ENCODE assay signal across 8 cellular contexts in genomic region chr15:40693904-40694705, GRCh38. TPM values are rescaled to one million over a fixed set of nuclear protein-coding genes. Genes with fewer than 3 reads are reported as not detected.
DNase-seq lines count a peak whose midpoint lies in the region; ATAC-seq, FAIRE-seq and TF ChIP-seq lines count a peak whose summit lies in the region.

No MANE protein-coding gene starts in this region.

- H3K27ac Mint-ChIP-seq in WTC11 = peak overlapping the region; percentile 100

- H3K4me3 Mint-ChIP-seq in WTC11 = peak overlapping the region; percentile 97

- H3K27ac ChIP-seq in right atrium auricular region = peak overlapping the region; percentile 94 to 100
- H3K27ac ChIP-seq in skin epidermis = peak overlapping the region; percentile 74 to 99 (median 98)

- CTCF ChIA-PET in WTC11 (lab: Charles Lee) = interaction anchor here (0.8 to 2.3 kb wide), 25 partner anchors 12 to 247 kb away, joined by 3 to 14 read pairs (median 4); partner anchors contain the start of genes GCHFR, RHOV, RPUSD2 and VPS18

- peaks cover 0 to 20% of the 10 kb centered on the region in 2 donors for H3K4me1 ChIP-seq in right atrium auricular region

- POLR2A ChIA-PET in WTC11 (lab: Charles Lee) = interaction anchor here (0.9 to 2.5 kb wide), 13 partner anchors 8 to 259 kb away, joined by 3 to 13 read pairs (median 3); partner anchors contain the start of genes CHAC1, DNAJC17, RPUSD2 and VPS18

- peaks cover 16% of the 10 kb centered on the region for H3K4me1 Mint-ChIP-seq in WTC11

- TF ChIP-seq CTCF in WTC11 (IDR thresholded peaks at IDR 0.05) (no peak), right atrium auricular region (IDR thresholded peaks at IDR 0.05) (no peak)

- FAIRE-seq in GM12892 (lab: Jason Lieb, UNC) = peak; percentile 77

- DNase-seq in GM12892 (ENCODE audit: insufficient read length) = peak; percentile 76
- DNase-seq in WTC11 (ENCODE audit: low spot score) = no peak
- no peak for DNase-seq in right atrium auricular region (ENCODE audit: low spot score)
- DNase-seq in AG20443 (ENCODE audit: low spot score) = no peak
- no peak for DNase-seq in 8988T
- no peak for DNase-seq in SKM-1 treated with dmso at 0.1 percent for 144 hours (lab: John Stamatoyannopoulos, UW; ENCODE audit: unreplicated experiment)

- no peaks in the 10 kb centered on the region for H3K27me3 Mint-ChIP-seq in WTC11 (ENCODE audit: low read depth)

- no peaks in the 10 kb centered on the region for H3K9me3 ChIP-seq in right atrium auricular region

- H3K36me3 ChIP-seq in right atrium auricular region = no peaks in the 10 kb centered on the region

- H3K9me3 Mint-ChIP-seq in WTC11 = no peaks in the 10 kb centered on the region

- ATAC-seq in HG02610 (IDR thresholded peaks at IDR 0.05; ENCODE audit: unreplicated experiment) (peak; percentile 11), WTC11 (no peak)

- H3K27me3 ChIP-seq in right atrium auricular region = no peaks in the 10 kb centered on the region

- peak overlapping the region; percentile 76 to 97 for H3K4me3 ChIP-seq in right atrium auricular region
- peak overlapping the region; percentile 69 to 97 (median 86) for H3K4me3 ChIP-seq in skin epidermis

- no peak for TF ChIP-seq POLR2A in GM12892 (IDR thresholded peaks at IDR 0.05; ENCODE audit: low read depth, low read length)

- H3K36me3 Mint-ChIP-seq in WTC11 = peaks cover 16% of the 10 kb centered on the region

TF ChIP-seq in WTC11, 78 proteins besides CTCF, POLR2A, EP300 and RAD21 (continues in another document):
- TF ChIP-seq ATF2 (CRISPR knock-in tag; IDR thresholded peaks at IDR 0.05; ENCODE audit: borderline replicate concordance, low read depth) (no peak), ARID4B (CRISPR knock-in tag; IDR thresholded peaks at IDR 0.05; ENCODE audit: borderline replicate concordance) (no peak), ETV6 (CRISPR knock-in tag; IDR thresholded peaks at IDR 0.05) (no peak), ZNF317 (CRISPR knock-in tag; IDR thresholded peaks at IDR 0.05; ENCODE audit: borderline replicate concordance, low read depth) (no peak), E2F1 (CRISPR knock-in tag; IDR thresholded peaks at IDR 0.05) (no peak), GTF2I (CRISPR knock-in tag; conservative IDR thresholded peaks at IDR 0.05) (no peak), ZNF423 (CRISPR knock-in tag; IDR thresholded peaks at IDR 0.05) (no peak), GRHL2 (CRISPR knock-in tag; IDR thresholded peaks at IDR 0.05; ENCODE audit: insufficient replicate concordance, severe bottlenecking) (no peak), NFATC4 (CRISPR knock-in tag; IDR thresholded peaks at IDR 0.05) (no peak), NR1H2 (CRISPR knock-in tag; IDR thresholded peaks at IDR 0.05) (no peak), MXD4 (CRISPR knock-in tag; IDR thresholded peaks at IDR 0.05; ENCODE audit: borderline replicate concordance) (no peak), JAZF1 (CRISPR knock-in tag; IDR thresholded peaks at IDR 0.05) (no peak), SP1 (CRISPR knock-in tag; conservative IDR thresholded peaks at IDR 0.05) (no peak)
- TF ChIP-seq, protein P1, sequence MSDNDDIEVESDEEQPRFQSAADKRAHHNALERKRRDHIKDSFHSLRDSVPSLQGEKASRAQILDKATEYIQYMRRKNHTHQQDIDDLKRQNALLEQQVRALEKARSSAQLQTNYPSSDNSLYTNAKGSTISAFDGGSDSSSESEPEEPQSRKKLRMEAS (CRISPR knock-in tag; IDR thresholded peaks at IDR 0.05) = no peak
- TF ChIP-seq, protein P2, sequence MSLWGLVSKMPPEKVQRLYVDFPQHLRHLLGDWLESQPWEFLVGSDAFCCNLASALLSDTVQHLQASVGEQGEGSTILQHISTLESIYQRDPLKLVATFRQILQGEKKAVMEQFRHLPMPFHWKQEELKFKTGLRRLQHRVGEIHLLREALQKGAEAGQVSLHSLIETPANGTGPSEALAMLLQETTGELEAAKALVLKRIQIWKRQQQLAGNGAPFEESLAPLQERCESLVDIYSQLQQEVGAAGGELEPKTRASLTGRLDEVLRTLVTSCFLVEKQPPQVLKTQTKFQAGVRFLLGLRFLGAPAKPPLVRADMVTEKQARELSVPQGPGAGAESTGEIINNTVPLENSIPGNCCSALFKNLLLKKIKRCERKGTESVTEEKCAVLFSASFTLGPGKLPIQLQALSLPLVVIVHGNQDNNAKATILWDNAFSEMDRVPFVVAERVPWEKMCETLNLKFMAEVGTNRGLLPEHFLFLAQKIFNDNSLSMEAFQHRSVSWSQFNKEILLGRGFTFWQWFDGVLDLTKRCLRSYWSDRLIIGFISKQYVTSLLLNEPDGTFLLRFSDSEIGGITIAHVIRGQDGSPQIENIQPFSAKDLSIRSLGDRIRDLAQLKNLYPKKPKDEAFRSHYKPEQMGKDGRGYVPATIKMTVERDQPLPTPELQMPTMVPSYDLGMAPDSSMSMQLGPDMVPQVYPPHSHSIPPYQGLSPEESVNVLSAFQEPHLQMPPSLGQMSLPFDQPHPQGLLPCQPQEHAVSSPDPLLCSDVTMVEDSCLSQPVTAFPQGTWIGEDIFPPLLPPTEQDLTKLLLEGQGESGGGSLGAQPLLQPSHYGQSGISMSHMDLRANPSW (CRISPR knock-in tag; conservative IDR thresholded peaks at IDR 0.05; ENCODE audit: low read depth) = no peak
- TF ChIP-seq, protein P3, sequence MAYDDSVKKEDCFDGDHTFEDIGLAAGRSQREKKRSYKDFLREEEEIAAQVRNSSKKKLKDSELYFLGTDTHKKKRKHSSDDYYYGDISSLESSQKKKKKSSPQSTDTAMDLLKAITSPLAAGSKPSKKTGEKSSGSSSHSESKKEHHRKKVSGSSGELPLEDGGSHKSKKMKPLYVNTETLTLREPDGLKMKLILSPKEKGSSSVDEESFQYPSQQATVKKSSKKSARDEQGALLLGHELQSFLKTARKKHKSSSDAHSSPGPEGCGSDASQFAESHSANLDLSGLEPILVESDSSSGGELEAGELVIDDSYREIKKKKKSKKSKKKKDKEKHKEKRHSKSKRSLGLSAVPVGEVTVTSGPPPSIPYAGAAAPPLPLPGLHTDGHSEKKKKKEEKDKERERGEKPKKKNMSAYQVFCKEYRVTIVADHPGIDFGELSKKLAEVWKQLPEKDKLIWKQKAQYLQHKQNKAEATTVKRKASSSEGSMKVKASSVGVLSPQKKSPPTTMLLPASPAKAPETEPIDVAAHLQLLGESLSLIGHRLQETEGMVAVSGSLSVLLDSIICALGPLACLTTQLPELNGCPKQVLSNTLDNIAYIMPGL (CRISPR knock-in tag; IDR thresholded peaks at IDR 0.05) = no peak

RNA-seq across cellular contexts. Expression of gene RAD51, which starts 0.9 kb away (rescaled TPM):
- polyA plus RNA-seq in GM12892 (2012; ENCODE audit: missing spikeins) = 23.4 TPM
- total RNA-seq in WTC11 (2021) (29.7 to 36.4 TPM (median 31.0 TPM) in 3 replicates), right atrium auricular region (under 1 TPM in 1 of 2 donors, not detected in 1; 0.30 TPM)

Comparison
In these comparisons a context has a peak if more than half of its experiments do, and no peak if none do; other contexts are left out.
1. RNA of gene RAD51, which starts 0.9 kb away (total RNA-seq): 29.7 to 36.4 TPM in WTC11; 0.30 TPM in right atrium auricular region; every median in the first group is over 10 times any median in the second.